ENCODE assay signal across 8 cellular contexts in the genomic region with DNA sequence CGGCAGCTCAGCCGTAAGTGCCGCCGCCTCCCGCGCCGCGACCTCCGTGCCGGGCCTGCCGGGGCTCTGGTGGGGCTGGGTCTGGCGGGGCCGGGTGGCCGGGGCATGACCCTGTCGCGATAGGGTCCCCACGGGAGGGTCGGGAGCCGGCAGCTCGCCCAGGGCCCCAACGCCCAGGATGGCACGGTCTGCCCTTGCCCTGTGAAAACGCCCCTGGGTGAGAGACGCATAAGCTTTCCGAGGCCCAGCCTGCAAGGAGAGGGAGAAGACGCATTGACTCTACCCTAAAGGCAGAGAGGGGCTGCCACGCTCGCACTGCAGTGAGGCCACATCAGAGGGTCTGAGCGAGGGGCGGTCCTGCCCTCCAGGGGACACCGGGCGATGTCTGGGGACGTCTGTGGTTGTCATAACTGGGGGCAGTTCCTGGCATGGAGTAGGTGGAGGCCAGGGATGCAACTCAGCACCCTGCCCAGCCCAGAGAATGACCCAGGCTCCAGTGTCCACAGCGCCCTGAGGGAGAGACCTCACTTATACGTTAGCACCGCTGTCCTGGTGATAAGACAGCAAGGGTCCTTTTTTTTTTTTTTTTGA. TPM values are rescaled to one million over a fixed set of nuclear protein-coding genes. Genes with fewer than 3 reads are reported as not detected.
DNase-seq lines count a peak whose midpoint lies in the region; ATAC-seq lines count a peak whose summit lies in the region.

No MANE protein-coding gene starts in this region.

- H3K4me1 Mint-ChIP-seq in activated T-cell treated with anti-CD3 and anti-CD28 coated beads, Interleukin-2, amount 50 U/mL, for 24 hours (ENCODE audit: low read depth), result peaks cover 10% of the 10 kb centered on the region
- H3K4me1 Mint-ChIP-seq in activated naive CD8-positive, alpha-beta T cell treated with anti-CD3 and anti-CD28 coated beads, Interleukin-2, amount 50 U/mL, for 24 hours, result peaks cover 7% of the 10 kb centered on the region
- peaks cover 5% of the 10 kb centered on the region for H3K4me1 Mint-ChIP-seq in stimulated activated effector memory CD8-positive, alpha-beta T cell treated with anti-CD3 and anti-CD28 coated beads, Interleukin-12 subunit alpha, Interleukin-12 subunit beta, amount 100 ng/mL, for 72 hours

- DNase-seq in activated T-cell treated with anti-CD3 and anti-CD28 coated beads, Interleukin-2, amount 50 U/mL, for 24 hours, result no peak
- no peak for DNase-seq in activated T-cell treated with anti-CD3 and anti-CD28 coated beads for 4 hours
- DNase-seq in activated naive CD8-positive, alpha-beta T cell treated with anti-CD3 and anti-CD28 coated beads, Interleukin-2, amount 50 U/mL, for 24 hours, result peak; percentile 23
- DNase-seq in iPS-NIHi7 (ENCODE audit: extremely low spot score), result peak; percentile 55
- DNase-seq in stimulated activated effector memory CD8-positive, alpha-beta T cell treated with anti-CD3 and anti-CD28 coated beads, Interleukin-12 subunit alpha, Interleukin-12 subunit beta, amount 100 ng/mL, for 72 hours (ENCODE audit: low spot score in 2 of 2), result no peak
- no peak for DNase-seq in HuH-7 (ENCODE audit: low spot score)

- H3K27ac ChIP-seq in HUES64 (ENCODE audit: low read depth, low read length), result no peak overlapping the region

- H3K4me1 ChIP-seq in HUES64 (ENCODE audit: insufficient read depth, low read length), result no peaks in the 10 kb centered on the region

- peak overlapping the region; percentile 84 for H3K4me3 Mint-ChIP-seq in activated T-cell treated with anti-CD3 and anti-CD28 coated beads, Interleukin-2, amount 50 U/mL, for 24 hours
- peak overlapping the region; percentile 84 for H3K4me3 Mint-ChIP-seq in activated naive CD8-positive, alpha-beta T cell treated with anti-CD3 and anti-CD28 coated beads, Interleukin-2, amount 50 U/mL, for 24 hours
- H3K4me3 Mint-ChIP-seq in stimulated activated effector memory CD8-positive, alpha-beta T cell treated with anti-CD3 and anti-CD28 coated beads, Interleukin-12 subunit alpha, Interleukin-12 subunit beta, amount 100 ng/mL, for 72 hours, result peak overlapping the region; percentile 72

- peaks cover 3% of the 10 kb centered on the region for H3K36me3 Mint-ChIP-seq in activated T-cell treated with anti-CD3 and anti-CD28 coated beads, Interleukin-2, amount 50 U/mL, for 24 hours (ENCODE audit: low read depth)
- H3K36me3 Mint-ChIP-seq in activated naive CD8-positive, alpha-beta T cell treated with anti-CD3 and anti-CD28 coated beads, Interleukin-2, amount 50 U/mL, for 24 hours (ENCODE audit: low read depth), result peaks cover 5% of the 10 kb centered on the region
- H3K36me3 Mint-ChIP-seq in stimulated activated effector memory CD8-positive, alpha-beta T cell treated with anti-CD3 and anti-CD28 coated beads, Interleukin-12 subunit alpha, Interleukin-12 subunit beta, amount 100 ng/mL, for 72 hours, result peaks cover 5% of the 10 kb centered on the region

- 6% methylated on average over 36 of the region's 36 CpGs for WGBS in HUES64

- no peaks in the 10 kb centered on the region for H3K9me3 Mint-ChIP-seq in activated T-cell treated with anti-CD3 and anti-CD28 coated beads, Interleukin-2, amount 50 U/mL, for 24 hours
- no peaks in the 10 kb centered on the region for H3K9me3 Mint-ChIP-seq in activated naive CD8-positive, alpha-beta T cell treated with anti-CD3 and anti-CD28 coated beads, Interleukin-2, amount 50 U/mL, for 24 hours
- no peaks in the 10 kb centered on the region for H3K9me3 Mint-ChIP-seq in stimulated activated effector memory CD8-positive, alpha-beta T cell treated with anti-CD3 and anti-CD28 coated beads, Interleukin-12 subunit alpha, Interleukin-12 subunit beta, amount 100 ng/mL, for 72 hours

- peaks cover 2% of the 10 kb centered on the region; the same call in 1 of the 2 replicates for H3K36me3 ChIP-seq in HUES64 (ENCODE audit: insufficient read depth, low read length)

- ATAC-seq in activated naive CD8-positive, alpha-beta T cell treated with anti-CD3 and anti-CD28 coated beads, Interleukin-2, amount 50 U/mL, for 24 hours, result peak; percentile 2
- peak; percentile 14 for ATAC-seq in stimulated activated effector memory CD8-positive, alpha-beta T cell treated with anti-CD3 and anti-CD28 coated beads, Interleukin-12 subunit alpha, Interleukin-12 subunit beta, amount 100 ng/mL, for 72 hours
- no peak for ATAC-seq in GM18873 (IDR thresholded peaks at IDR 0.05; ENCODE audit: low FRiP score, unreplicated experiment)

- H3K27me3 Mint-ChIP-seq in activated T-cell treated with anti-CD3 and anti-CD28 coated beads, Interleukin-2, amount 50 U/mL, for 24 hours, result no peaks in the 10 kb centered on the region
- H3K27me3 Mint-ChIP-seq in activated naive CD8-positive, alpha-beta T cell treated with anti-CD3 and anti-CD28 coated beads, Interleukin-2, amount 50 U/mL, for 24 hours, result no peaks in the 10 kb centered on the region

- H3K4me3 ChIP-seq in HUES64 (ENCODE audit: low read length), result peak overlapping the region; percentile 85

- H3K27ac Mint-ChIP-seq in activated T-cell treated with anti-CD3 and anti-CD28 coated beads, Interleukin-2, amount 50 U/mL, for 24 hours, result no peak overlapping the region
- peak overlapping the region; percentile 59 for H3K27ac Mint-ChIP-seq in activated naive CD8-positive, alpha-beta T cell treated with anti-CD3 and anti-CD28 coated beads, Interleukin-2, amount 50 U/mL, for 24 hours
- H3K27ac Mint-ChIP-seq in stimulated activated effector memory CD8-positive, alpha-beta T cell treated with anti-CD3 and anti-CD28 coated beads, Interleukin-12 subunit alpha, Interleukin-12 subunit beta, amount 100 ng/mL, for 72 hours, result peak overlapping the region; percentile 64

- peak overlapping the region; percentile 77 for H3K9ac ChIP-seq in HUES64 (ENCODE audit: low read depth, low read length)

- H3K27me3 ChIP-seq in HUES64 (ENCODE audit: insufficient read depth, low read length), result no peaks in the 10 kb centered on the region

- no peaks in the 10 kb centered on the region for H3K9me3 ChIP-seq in HUES64 (ENCODE audit: insufficient read depth, low read depth, low read length)

RNA-seq across cellular contexts. Expression of a gene that starts 0.5 kb away (rescaled TPM):
- polyA plus RNA-seq in HUES64 (2013, experiment 1 of 2), result 2.6 TPM
- 3.7 TPM for polyA plus RNA-seq in HUES64 (2013, experiment 2 of 2)

RNA-seq across cellular contexts. Expression of a gene that starts 21.1 kb away (rescaled TPM):
- 3.2 TPM for polyA plus RNA-seq in HUES64 (2013, experiment 1 of 2)
- polyA plus RNA-seq in HUES64 (2013, experiment 2 of 2), result 4.4 TPM

RNA-seq across cellular contexts. Expression of a gene that starts 34.9 kb away (rescaled TPM):
- 95.4 TPM for polyA plus RNA-seq in HUES64 (2013, experiment 1 of 2)
- 73.7 TPM for polyA plus RNA-seq in HUES64 (2013, experiment 2 of 2)

RNA-seq across cellular contexts. Expression of a gene that starts 37.1 kb away (rescaled TPM):
- 73.8 TPM for polyA plus RNA-seq in HUES64 (2013, experiment 1 of 2)
- 69.1 TPM for polyA plus RNA-seq in HUES64 (2013, experiment 2 of 2)

RNA-seq across cellular contexts. Expression of a gene that starts 46.9 kb away (rescaled TPM):
- polyA plus RNA-seq in HUES64 (2013, experiment 1 of 2), result not detected
- not detected for polyA plus RNA-seq in HUES64 (2013, experiment 2 of 2)

Comparison
In these comparisons a context has a peak if more than half of its experiments do, and no peak if none do; other contexts are left out.
1. DNase-seq: peak in activated naive CD8-positive, alpha-beta T cell treated with anti-CD3 and anti-CD28 coated beads, Interleukin-2, amount 50 U/mL, for 24 hours (single experiment) and iPS-NIHi7 (single experiment); none in activated T-cell treated with anti-CD3 and anti-CD28 coated beads, Interleukin-2, amount 50 U/mL, for 24 hours (single experiment), activated T-cell treated with anti-CD3 and anti-CD28 coated beads for 4 hours (single experiment), stimulated activated effector memory CD8-positive, alpha-beta T cell treated with anti-CD3 and anti-CD28 coated beads, Interleukin-12 subunit alpha, Interleukin-12 subunit beta, amount 100 ng/mL, for 72 hours (0 of 2) and HuH-7 (single experiment).
2. Peak in every context shown above with its lines, with median percentiles within 50 percentile points of each other: H3K4me3 Mint-ChIP-seq.